ENCODE assay signal across 19 cellular contexts in genomic region chr3:36258381-36258780, GRCh38.
DNase-seq lines count a peak whose midpoint lies in the region; TF ChIP-seq lines count a peak whose summit lies in the region.
"Had no signal": no experiment of that assay in that cellular context is flagged by ENCODE, and none has a peak within 500 bp of the region (broad histone marks: within the 10 kb centered on the region; RNA-seq: fewer than 3 reads in every experiment).

No MANE protein-coding gene starts in this region.

- peak; percentile 3 for DNase-seq in AG08395 (ENCODE audit: low spot score)
- DNase-seq in BJ (ENCODE audit: low read depth): peak; percentile 3
- peak; percentile 5 for DNase-seq in GM04504 (ENCODE audit: low read depth)
- DNase-seq in stromal cell of bone marrow (ENCODE audit: low read depth): peak; percentile 8
- no peak for DNase-seq in NK-92 (lab: John Stamatoyannopoulos, UW; ENCODE audit: unreplicated experiment)
- no peak for DNase-seq in tibial artery
- no peak for DNase-seq in CD8-positive, alpha-beta memory T cell
- DNase-seq: Calu3; CD4-positive, alpha-beta T cell; COR-L47; DMS53; DMS79 treated with DMSO at 0.1 percent for 48 hours; GF-D8; H7; HCEC 1CT had no signal

- H3K4me1 ChIP-seq in tibial artery: peaks cover 0 to 15% (median 0%) of the 10 kb centered on the region in 4 donors
- H3K4me1 ChIP-seq in CD8-positive, alpha-beta memory T cell (ENCODE audit: insufficient read depth, low read length): no peaks in the 10 kb centered on the region

- H3K36me3 ChIP-seq in BJ (ENCODE audit: control insufficient read depth, insufficient read depth, low read length) (no peaks in the 10 kb centered on the region), tibial artery (no peaks in the 10 kb centered on the region)
- H3K36me3 ChIP-seq in CD8-positive, alpha-beta memory T cell (ENCODE audit: insufficient read depth, low read length): no peaks in the 10 kb centered on the region
- H3K36me3 ChIP-seq: BLaER1 treated with 17β-estradiol and CSF1 and Interleukin-3, amounts not matched to agents 10 nM and 100 nM had no signal

- no peak overlapping the region for H3K27ac Mint-ChIP-seq in CD8-positive, alpha-beta memory T cell
- H3K27ac Mint-ChIP-seq: B cell; CD14-positive monocyte; CD4-positive, alpha-beta T cell had no signal

- no peak overlapping the region for H3K4me3 Mint-ChIP-seq in CD8-positive, alpha-beta memory T cell
- H3K4me3 Mint-ChIP-seq: B cell; CD14-positive monocyte; CD4-positive, alpha-beta T cell had no signal

- no peak for TF ChIP-seq CTCF in BJ (IDR thresholded peaks at IDR 0.05; ENCODE audit: insufficient read depth, low read depth, low read length)
- no peak for TF ChIP-seq CTCF in tibial artery (IDR thresholded peaks at IDR 0.05)

- CTCF ChIA-PET in BJ (lab: Yijun Ruan, JAX): no interaction called here
- CTCF ChIA-PET in CD8-positive, alpha-beta memory T cell (lab: Charles Lee): no interaction called here

- H3K9me3 Mint-ChIP-seq in CD8-positive, alpha-beta memory T cell: peaks cover 0 to 16% (median 0%) of the 10 kb centered on the region in 5 donors
- H3K9me3 Mint-ChIP-seq: CD4-positive, alpha-beta T cell had no signal

- no peaks in the 10 kb centered on the region for H3K4me1 Mint-ChIP-seq in CD8-positive, alpha-beta memory T cell
- H3K4me1 Mint-ChIP-seq: B cell, CD14-positive monocyte had no signal

- H3K27ac ChIP-seq in tibial artery: no peak overlapping the region
- no peak overlapping the region for H3K27ac ChIP-seq in CD8-positive, alpha-beta memory T cell (ENCODE audit: low read depth, low read length)
- H3K27ac ChIP-seq: 22Rv1; BLaER1 treated with 17β-estradiol and CSF1 and Interleukin-3, amounts not matched to agents 10 nM and 100 nM had no signal

- H3K9me3 ChIP-seq in tibial artery: peaks cover 0 to 4% (median 0%) of the 10 kb centered on the region in 3 donors
- no peaks in the 10 kb centered on the region for H3K9me3 ChIP-seq in CD8-positive, alpha-beta memory T cell (ENCODE audit: low read length)

- no peaks in the 10 kb centered on the region for H3K27me3 ChIP-seq in BJ (ENCODE audit: control insufficient read depth, insufficient read depth, low read length)
- no peaks in the 10 kb centered on the region for H3K27me3 ChIP-seq in tibial artery
- no peaks in the 10 kb centered on the region for H3K27me3 ChIP-seq in CD8-positive, alpha-beta memory T cell (ENCODE audit: insufficient read depth, low read length, poor library complexity, severe bottlenecking)
- H3K27me3 ChIP-seq: BLaER1 treated with 17β-estradiol and CSF1 and Interleukin-3, amounts not matched to agents 10 nM and 100 nM had no signal

- H3K36me3 Mint-ChIP-seq in CD8-positive, alpha-beta memory T cell: no peaks in the 10 kb centered on the region
- H3K36me3 Mint-ChIP-seq: CD14-positive monocyte had no signal

- no peaks in the 10 kb centered on the region for H3K27me3 Mint-ChIP-seq in CD8-positive, alpha-beta memory T cell
- H3K27me3 Mint-ChIP-seq: B cell; CD4-positive, alpha-beta T cell had no signal

- H3K4me3 ChIP-seq in BJ (ENCODE audit: low read depth, low read length) (no peak overlapping the region), tibial artery (no peak overlapping the region)
- no peak overlapping the region for H3K4me3 ChIP-seq in CD8-positive, alpha-beta memory T cell (ENCODE audit: low read length)
- H3K4me3 ChIP-seq: BLaER1 treated with 17β-estradiol and CSF1 and Interleukin-3, amounts not matched to agents 10 nM and 100 nM had no signal

- intact Hi-C loops in tibial artery (cut with DNase I; ENCODE audit: low total_unique reads): no loop called here

- POLR2A ChIA-PET in BJ (lab: Charles Lee): no interaction called here
- POLR2A ChIA-PET in CD8-positive, alpha-beta memory T cell (lab: Charles Lee): no interaction called here

Comparison
In these comparisons a context has a peak if more than half of its experiments do, and no peak if none do; other contexts are left out.
1. DNase-seq: peak in AG08395 (single experiment), BJ (single experiment), GM04504 (single experiment) and stromal cell of bone marrow (single experiment); none in NK-92 (single experiment), tibial artery (0 of 2) and CD8-positive, alpha-beta memory T cell (0 of 5).